ENCODE assay signal across 8 cellular contexts in genomic region chr22:30301995-30302809, GRCh38. TPM values are rescaled to one million over a fixed set of nuclear protein-coding genes. Genes with fewer than 3 reads are reported as not detected.
A peak's percentile ranks its signal among the peaks of the same experiment; 100 is the strongest.
DNase-seq lines count a peak whose midpoint lies in the region; ATAC-seq, FAIRE-seq and TF ChIP-seq lines count a peak whose summit lies in the region.
"Had no signal": no experiment of that assay in that cellular context is flagged by ENCODE, and none has a peak within 500 bp of the region (broad histone marks: within the 10 kb centered on the region; RNA-seq: fewer than 3 reads in every experiment).

No MANE protein-coding gene starts in this region.

- ATAC-seq in activated CD8-positive, alpha-beta T cell treated with anti-CD3 and anti-CD28 coated beads, Interleukin-2, amount 10 ng/mL, durations not matched to agents 7 days and 5 days = no peak
- ATAC-seq in stimulated activated naive CD8-positive, alpha-beta T cell treated with anti-CD3 and anti-CD28 coated beads, Interleukin-15, amount 100 ng/mL, for 72 hours = no peak
- no peak for ATAC-seq in HG03457 (IDR thresholded peaks at IDR 0.05; ENCODE audit: unreplicated experiment)

- no peak for TF ChIP-seq CTCF in right atrium auricular region (IDR thresholded peaks at IDR 0.05)

- peaks cover 0 to 69% of the 10 kb centered on the region in 2 donors for H3K4me1 ChIP-seq in right atrium auricular region

- H3K27me3 ChIP-seq in right atrium auricular region = no peaks in the 10 kb centered on the region

- H3K4me3 ChIP-seq in Jurkat, Clone E6-1 (ENCODE audit: low read length) = peak overlapping the region; percentile 1
- no peak overlapping the region for H3K4me3 ChIP-seq in right atrium auricular region

- H3K4me3 Mint-ChIP-seq in activated CD8-positive, alpha-beta T cell treated with anti-CD3 and anti-CD28 coated beads, Interleukin-2, amount 10 ng/mL, durations not matched to agents 7 days and 5 days = peak overlapping the region; percentile 32
- H3K4me3 Mint-ChIP-seq in stimulated activated naive CD8-positive, alpha-beta T cell treated with anti-CD3 and anti-CD28 coated beads, Interleukin-15, amount 100 ng/mL, for 72 hours = peak overlapping the region; percentile 64

- H3K27ac Mint-ChIP-seq in activated CD8-positive, alpha-beta T cell treated with anti-CD3 and anti-CD28 coated beads, Interleukin-2, amount 10 ng/mL, durations not matched to agents 7 days and 5 days = peak overlapping the region; percentile 93
- peak overlapping the region; percentile 96 to 97 for H3K27ac Mint-ChIP-seq in stimulated activated naive CD8-positive, alpha-beta T cell treated with anti-CD3 and anti-CD28 coated beads, Interleukin-15, amount 100 ng/mL, for 72 hours

- no peaks in the 10 kb centered on the region for H3K27me3 Mint-ChIP-seq in activated CD8-positive, alpha-beta T cell treated with anti-CD3 and anti-CD28 coated beads, Interleukin-2, amount 10 ng/mL, durations not matched to agents 7 days and 5 days (ENCODE audit: low read depth)
- H3K27me3 Mint-ChIP-seq in stimulated activated naive CD8-positive, alpha-beta T cell treated with anti-CD3 and anti-CD28 coated beads, Interleukin-15, amount 100 ng/mL, for 72 hours = no peaks in the 10 kb centered on the region

- H3K9me3 ChIP-seq in right atrium auricular region = no peaks in the 10 kb centered on the region

- peaks cover 90% of the 10 kb centered on the region for H3K4me1 Mint-ChIP-seq in activated CD8-positive, alpha-beta T cell treated with anti-CD3 and anti-CD28 coated beads, Interleukin-2, amount 10 ng/mL, durations not matched to agents 7 days and 5 days (ENCODE audit: low read depth)
- H3K4me1 Mint-ChIP-seq in stimulated activated naive CD8-positive, alpha-beta T cell treated with anti-CD3 and anti-CD28 coated beads, Interleukin-15, amount 100 ng/mL, for 72 hours = peaks cover 100% of the 10 kb centered on the region

- H3K36me3 Mint-ChIP-seq in activated CD8-positive, alpha-beta T cell treated with anti-CD3 and anti-CD28 coated beads, Interleukin-2, amount 10 ng/mL, durations not matched to agents 7 days and 5 days (ENCODE audit: low read depth) = peaks cover 69% of the 10 kb centered on the region

- H3K27ac ChIP-seq in right atrium auricular region = peak overlapping the region; percentile 75 to 79

- no peak for DNase-seq in Jurkat, Clone E6-1 (ENCODE audit: low read depth, low spot score)
- no peak for DNase-seq in activated CD8-positive, alpha-beta T cell treated with anti-CD3 and anti-CD28 coated beads, Interleukin-2, amount 10 ng/mL, durations not matched to agents 7 days and 5 days
- DNase-seq in right atrium auricular region (ENCODE audit: low spot score) (no peak), COR-L47 (lab: John Stamatoyannopoulos, UW) (no peak), RCC 7860 (ENCODE audit: low spot score) (no peak)
- no peak for DNase-seq in stimulated activated naive CD8-positive, alpha-beta T cell treated with anti-CD3 and anti-CD28 coated beads, Interleukin-15, amount 100 ng/mL, for 72 hours

- POLR2A ChIA-PET in activated CD8-positive, alpha-beta T cell treated with anti-CD3 and anti-CD28 coated beads, Interleukin-2, amount 10 ng/mL, durations not matched to agents 7 days and 5 days (lab: Charles Lee) = interaction anchor here (5.1 to 9.7 kb wide), 3 partner anchors 10 to 54 kb away, joined by 35 to 117 read pairs (median 101); partner anchors contain the start of genes CASTOR1, CCDC157, SF3A1 and TBC1D10A

- CTCF ChIA-PET in activated CD8-positive, alpha-beta T cell treated with anti-CD3 and anti-CD28 coated beads, Interleukin-2, amount 10 ng/mL, durations not matched to agents 7 days and 5 days (lab: Charles Lee) = interaction anchor here (0.9 to 16.1 kb wide), 8 partner anchors 8 to 85 kb away, joined by 3 to 184 read pairs (median 4); partner anchors contain the start of genes CASTOR1, RNF215 and TBC1D10A

- no peak for FAIRE-seq in RCC 7860 (lab: Jason Lieb, UNC)

- H3K36me3 ChIP-seq in right atrium auricular region = peaks cover 41% of the 10 kb centered on the region

- H3K9me3 Mint-ChIP-seq in activated CD8-positive, alpha-beta T cell treated with anti-CD3 and anti-CD28 coated beads, Interleukin-2, amount 10 ng/mL, durations not matched to agents 7 days and 5 days (ENCODE audit: insufficient read depth) = no peaks in the 10 kb centered on the region
- no peaks in the 10 kb centered on the region for H3K9me3 Mint-ChIP-seq in stimulated activated naive CD8-positive, alpha-beta T cell treated with anti-CD3 and anti-CD28 coated beads, Interleukin-15, amount 100 ng/mL, for 72 hours

RNA-seq across cellular contexts. Expression of gene CASTOR1, which starts 12.9 kb away (rescaled TPM):
- 12.7 TPM for polyA plus RNA-seq in Jurkat, Clone E6-1 (2012; ENCODE audit: insufficient read depth, insufficient read length)
- 10 to 100 TPM; 24.5 to 25.4 TPM for total RNA-seq in activated CD8-positive, alpha-beta T cell treated with anti-CD3 and anti-CD28 coated beads, Interleukin-2, amount 10 ng/mL, durations not matched to agents 7 days and 5 days
- total RNA-seq in right atrium auricular region = 10 to 100 TPM in 1 of 2 donors, 1 to 10 TPM in 1; 8.1 to 12.5 TPM

RNA-seq across cellular contexts. Expression of gene TBC1D10A, which starts 24.5 kb away (rescaled TPM):
- 24.0 TPM for polyA plus RNA-seq in Jurkat, Clone E6-1 (2012; ENCODE audit: insufficient read depth, insufficient read length)
- 10 to 100 TPM; 47.6 to 49.2 TPM for total RNA-seq in activated CD8-positive, alpha-beta T cell treated with anti-CD3 and anti-CD28 coated beads, Interleukin-2, amount 10 ng/mL, durations not matched to agents 7 days and 5 days
- total RNA-seq in right atrium auricular region = 1 to 10 TPM; 5.9 to 9.3 TPM

RNA-seq across cellular contexts. Expression of gene OSM, which starts 35.6 kb away (rescaled TPM):
- not detected for polyA plus RNA-seq in Jurkat, Clone E6-1 (2012; ENCODE audit: insufficient read depth, insufficient read length)
- 100 to 1,000 TPM; 135 to 140 TPM for total RNA-seq in activated CD8-positive, alpha-beta T cell treated with anti-CD3 and anti-CD28 coated beads, Interleukin-2, amount 10 ng/mL, durations not matched to agents 7 days and 5 days
- 1 to 10 TPM in 1 of 2 donors, under 1 TPM in 1; 0.63 to 1.6 TPM for total RNA-seq in right atrium auricular region
- total RNA-seq: pulmonary artery endothelial cell had no signal

RNA-seq across cellular contexts. Expression of gene SF3A1, which starts 54.5 kb away (rescaled TPM):
- 198 TPM for polyA plus RNA-seq in Jurkat, Clone E6-1 (2012; ENCODE audit: insufficient read depth, insufficient read length)
- 100 to 1,000 TPM; 211 to 246 TPM for total RNA-seq in activated CD8-positive, alpha-beta T cell treated with anti-CD3 and anti-CD28 coated beads, Interleukin-2, amount 10 ng/mL, durations not matched to agents 7 days and 5 days
- 10 to 100 TPM; 52.3 to 81.1 TPM for total RNA-seq in right atrium auricular region

RNA-seq across cellular contexts. Expression of gene CCDC157, which starts 54.6 kb away (rescaled TPM):
- 2.6 TPM for polyA plus RNA-seq in Jurkat, Clone E6-1 (2012; ENCODE audit: insufficient read depth, insufficient read length)
- 1 to 10 TPM; 4.3 to 5.0 TPM for total RNA-seq in activated CD8-positive, alpha-beta T cell treated with anti-CD3 and anti-CD28 coated beads, Interleukin-2, amount 10 ng/mL, durations not matched to agents 7 days and 5 days
- total RNA-seq in right atrium auricular region = under 1 TPM; 0.26 to 0.55 TPM

Comparison
In these comparisons a context has a peak if more than half of its experiments do, and no peak if none do; other contexts are left out.
1. RNA of gene TBC1D10A, which starts 24.5 kb away (total RNA-seq): 47.6 to 49.2 TPM in activated CD8-positive, alpha-beta T cell treated with anti-CD3 and anti-CD28 coated beads, Interleukin-2, amount 10 ng/mL, durations not matched to agents 7 days and 5 days; 5.9 to 9.3 TPM in right atrium auricular region; every median in the first group is over 4 times any median in the second.
2. RNA of gene OSM, which starts 35.6 kb away (total RNA-seq): 135 to 140 TPM in activated CD8-positive, alpha-beta T cell treated with anti-CD3 and anti-CD28 coated beads, Interleukin-2, amount 10 ng/mL, durations not matched to agents 7 days and 5 days; 0.63 to 1.6 TPM in right atrium auricular region; every median in the first group is over 10 times any median in the second.